In genomic region chr17:70454377-70454776, GRCh38 we compare ENCODE assay signal across 8 cellular contexts.
"Had no signal": no experiment of that assay in that cellular context is flagged by ENCODE, and none has a peak within 500 bp of the region (broad histone marks: within the 10 kb centered on the region; RNA-seq: fewer than 3 reads in every experiment).

No MANE protein-coding gene starts in this region.

- DNase-seq: GM23248, GOT3, H7, HFFc6 had no signal

- H3K36me3 ChIP-seq: HAP-1 had no signal

- ATAC-seq: HCT116, HepG2 had no signal

- H3K4me3 ChIP-seq: GM23248, HAP-1 had no signal

- H3K9me3 ChIP-seq: HAP-1 had no signal

- H3K27ac ChIP-seq: GM23248, HL-60 had no signal

- H3K4me1 ChIP-seq: HAP-1 had no signal
